22 cellular contexts compared by ENCODE assay signal in the genomic region with DNA sequence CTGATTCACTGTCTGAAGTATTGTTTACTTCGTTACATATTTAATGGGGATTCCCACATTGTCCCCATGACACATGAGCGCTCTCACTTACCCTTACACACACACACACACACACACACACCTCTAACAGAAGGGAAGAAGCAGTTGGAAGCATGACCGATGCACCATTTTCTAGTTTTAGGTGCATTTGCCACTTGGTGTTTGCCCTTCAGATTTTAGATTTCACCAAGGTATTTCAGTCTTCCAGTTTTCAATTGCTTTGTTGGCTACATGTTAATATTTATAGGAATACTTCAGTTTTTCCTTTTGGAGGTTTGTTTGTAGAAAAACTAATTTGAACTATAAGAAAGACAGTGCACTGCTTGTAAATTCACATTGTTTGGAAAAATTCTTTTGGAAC. TPM values are rescaled to one million over a fixed set of nuclear protein-coding genes. Genes with fewer than 3 reads are reported as not detected.
"Had no signal": no experiment of that assay in that cellular context is flagged by ENCODE, and none has a peak within 500 bp of the region (broad histone marks: within the 10 kb centered on the region; RNA-seq: fewer than 3 reads in every experiment).

No MANE protein-coding gene starts in this region.

- H3K4me3 Mint-ChIP-seq: activated CD4-positive, alpha-beta memory T cell treated with anti-CD3 and anti-CD28 coated beads, Interleukin-2, amount 10 ng/mL, durations not matched to agents 7 days and 5 days; activated CD4-positive, alpha-beta T cell treated with anti-CD3 and anti-CD28 coated beads for 36 hours; activated naive CD4-positive, alpha-beta T cell treated with anti-CD3 and anti-CD28 coated beads, Interleukin-2, amount 50 U/mL, for 24 hours had no signal

- ATAC-seq: activated CD4-positive, alpha-beta T cell treated with anti-CD3 and anti-CD28 coated beads for 36 hours had no signal

- H3K9me3 Mint-ChIP-seq: activated CD4-positive, alpha-beta memory T cell treated with anti-CD3 and anti-CD28 coated beads, Interleukin-2, amount 10 ng/mL, durations not matched to agents 7 days and 5 days had no signal

- H3K36me3 Mint-ChIP-seq: activated naive CD4-positive, alpha-beta T cell treated with anti-CD3 and anti-CD28 coated beads, Interleukin-2, amount 50 U/mL, for 24 hours had no signal

- DNase-seq: activated CD4-positive, alpha-beta memory T cell treated with anti-CD3 and anti-CD28 coated beads, Interleukin-2, amount 10 ng/mL, durations not matched to agents 7 days and 5 days; activated CD4-positive, alpha-beta T cell treated with anti-CD3 and anti-CD28 coated beads for 36 hours; activated CD4-positive, alpha-beta T cell treated with anti-CD3 and anti-CD28 coated beads, Interleukin-2, amount 50 U/mL, for 1 hour; activated CD4-positive, CD25-positive, alpha-beta regulatory T cell; activated effector memory CD4-positive, alpha-beta T cell treated with Interleukin-2 at 50 U/mL for 16 hours; activated naive CD4-positive, alpha-beta T cell; amygdala; brain microvascular endothelial cell; IMR-90; Kasumi-1; KBM-7; NCI-H1092; NCI-H1930; NCI-H2171; NCI-H2227 treated with DMSO at 0.1 percent for 48 hours; NCI-H446 treated with DMSO at 0.1 percent for 48 hours; NCI-H524 treated with DMSO at 0.1 percent for 48 hours; NCI-H748 treated with DMSO at 0.1 percent for 48 hours; SK-N-SH; T-helper 1 cell had no signal

- H3K27ac Mint-ChIP-seq: activated CD4-positive, alpha-beta memory T cell treated with anti-CD3 and anti-CD28 coated beads, Interleukin-2, amount 10 ng/mL, durations not matched to agents 7 days and 5 days; activated CD4-positive, alpha-beta T cell treated with anti-CD3 and anti-CD28 coated beads for 36 hours; activated naive CD4-positive, alpha-beta T cell treated with anti-CD3 and anti-CD28 coated beads, Interleukin-2, amount 50 U/mL, for 24 hours had no signal

RNA-seq across cellular contexts. Expression of a gene that starts 3.1 kb away (rescaled TPM):
- polyA plus RNA-seq: cardiac muscle cell, IMR-90, SK-N-SH had no signal
